ENCODE assay signal across 9 cellular contexts in the genomic region with DNA sequence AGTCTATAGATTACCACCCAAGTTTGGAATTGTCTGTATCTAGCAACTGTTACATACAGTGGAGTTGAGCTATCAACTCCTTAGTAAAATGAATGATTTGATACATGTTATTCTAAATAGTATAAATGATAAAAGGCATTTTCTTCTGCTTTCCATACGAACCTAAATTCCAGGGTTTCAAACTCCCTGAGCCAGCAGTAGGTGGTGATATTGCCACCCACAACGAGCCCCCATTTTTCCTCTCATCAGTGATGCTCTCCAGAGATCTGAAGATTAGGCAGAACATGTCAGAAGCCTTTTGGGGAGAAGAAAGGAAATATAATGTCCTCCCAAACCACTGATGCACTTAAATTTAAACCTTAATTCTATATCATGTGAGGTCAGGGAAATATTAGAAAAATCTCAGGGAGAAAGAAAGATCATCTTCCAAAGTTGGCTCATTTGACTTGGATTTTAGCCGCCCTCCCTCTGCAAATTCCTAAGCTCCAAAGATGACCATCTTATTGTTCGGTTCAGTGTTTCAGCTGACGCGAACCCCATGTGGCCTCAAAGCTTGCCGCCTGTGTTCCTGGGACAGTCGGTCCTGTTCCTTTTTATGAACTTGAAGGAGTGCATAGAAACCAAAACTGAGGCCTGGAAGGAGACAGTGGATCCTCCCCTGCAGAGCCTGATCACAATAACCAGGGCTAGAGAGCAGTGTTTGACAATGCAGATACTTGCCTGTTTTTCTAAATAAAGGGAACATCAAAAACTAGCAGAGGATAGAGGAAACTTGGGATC. TPM values are rescaled to one million over a fixed set of nuclear protein-coding genes. Genes with fewer than 3 reads are reported as not detected.
DNase-seq lines count a peak whose midpoint lies in the region; ATAC-seq and TF ChIP-seq lines count a peak whose summit lies in the region.
"Had no signal": no experiment of that assay in that cellular context is flagged by ENCODE, and none has a peak within 500 bp of the region (broad histone marks: within the 10 kb centered on the region; RNA-seq: fewer than 3 reads in every experiment).

No MANE protein-coding gene starts in this region.

- H3K9me3 ChIP-seq in T-helper 17 cell (ENCODE audit: control insufficient read depth, low read length, poor library complexity, severe bottlenecking) = no peaks in the 10 kb centered on the region
- H3K9me3 ChIP-seq: BLaER1 had no signal

- peak; percentile 15 for TF ChIP-seq CTCF in glutamatergic neuron (IDR thresholded peaks at IDR 0.05; ENCODE audit: partially characterized antibody, unreplicated experiment)

- DNase-seq in NCI-H1105 treated with DMSO at 0.1 percent for 48 hours (lab: John Stamatoyannopoulos, UW) (peak; percentile 20), NCI-H1105 (lab: John Stamatoyannopoulos, UW) (no peak), T-helper 17 cell (no peak), glutamatergic neuron (no peak), superior temporal gyrus (ENCODE audit: extremely low spot score) (peak; percentile 85), ecto neural progenitor cell (ENCODE audit: low spot score) (no peak), HuH-7.5 (ENCODE audit: low spot score) (no peak)
- no peak for DNase-seq in activated CD4-positive, alpha-beta memory T cell treated with anti-CD3 and anti-CD28 coated beads for 36 hours

- H3K4me3 Mint-ChIP-seq in T-helper 17 cell = no peak overlapping the region
- peak overlapping the region; percentile 76 for H3K4me3 Mint-ChIP-seq in glutamatergic neuron (ENCODE audit: unreplicated experiment)
- H3K4me3 Mint-ChIP-seq in activated CD4-positive, alpha-beta memory T cell treated with anti-CD3 and anti-CD28 coated beads for 36 hours = no peak overlapping the region

- H3K4me1 Mint-ChIP-seq in T-helper 17 cell (peaks cover 38% of the 10 kb centered on the region), glutamatergic neuron (ENCODE audit: low read depth, unreplicated experiment) (peaks cover 32% of the 10 kb centered on the region)
- peaks cover 33% of the 10 kb centered on the region for H3K4me1 Mint-ChIP-seq in activated CD4-positive, alpha-beta memory T cell treated with anti-CD3 and anti-CD28 coated beads for 36 hours (ENCODE audit: low read depth)

- H3K36me3 Mint-ChIP-seq in T-helper 17 cell (ENCODE audit: low read depth) = peaks cover 4% of the 10 kb centered on the region
- peaks cover 4% of the 10 kb centered on the region for H3K36me3 Mint-ChIP-seq in glutamatergic neuron (ENCODE audit: unreplicated experiment)
- H3K36me3 Mint-ChIP-seq in activated CD4-positive, alpha-beta memory T cell treated with anti-CD3 and anti-CD28 coated beads for 36 hours = no peaks in the 10 kb centered on the region

- intact Hi-C loops in activated CD4-positive, alpha-beta memory T cell treated with anti-CD3 and anti-CD28 coated beads for 36 hours (cut with micrococcal nuclease) = no loop called here

- H3K27me3 Mint-ChIP-seq in T-helper 17 cell (no peaks in the 10 kb centered on the region), glutamatergic neuron (ENCODE audit: unreplicated experiment) (peaks cover 14% of the 10 kb centered on the region)
- no peaks in the 10 kb centered on the region for H3K27me3 Mint-ChIP-seq in activated CD4-positive, alpha-beta memory T cell treated with anti-CD3 and anti-CD28 coated beads for 36 hours

- CTCF ChIA-PET in activated CD4-positive, alpha-beta memory T cell treated with anti-CD3 and anti-CD28 coated beads for 36 hours (lab: Charles Lee) = interaction anchor here (0.6 to 2.1 kb wide), 4 partner anchors 13 to 1058 kb away, joined by 3 to 10 read pairs (median 4); no protein-coding TSS in a partner anchor

- H3K27ac Mint-ChIP-seq in T-helper 17 cell = peak overlapping the region; percentile 86
- peak overlapping the region; percentile 76 for H3K27ac Mint-ChIP-seq in glutamatergic neuron (ENCODE audit: unreplicated experiment)
- no peak overlapping the region for H3K27ac Mint-ChIP-seq in activated CD4-positive, alpha-beta memory T cell treated with anti-CD3 and anti-CD28 coated beads for 36 hours

- peaks cover 8% of the 10 kb centered on the region for H3K9me3 Mint-ChIP-seq in glutamatergic neuron (ENCODE audit: unreplicated experiment)
- no peaks in the 10 kb centered on the region for H3K9me3 Mint-ChIP-seq in activated CD4-positive, alpha-beta memory T cell treated with anti-CD3 and anti-CD28 coated beads for 36 hours

- ATAC-seq in T-helper 17 cell = no peak

- POLR2A ChIA-PET in activated CD4-positive, alpha-beta memory T cell treated with anti-CD3 and anti-CD28 coated beads for 36 hours (lab: Charles Lee) = no interaction called here

RNA-seq across cellular contexts. Expression of a gene that starts 2.3 kb away (rescaled TPM):
- total RNA-seq in T-helper 17 cell (10 to 100 TPM; 17.9 to 21.9 TPM), glutamatergic neuron (ENCODE audit: unreplicated experiment) (2.5 TPM)
- total RNA-seq in activated CD4-positive, alpha-beta memory T cell treated with anti-CD3 and anti-CD28 coated beads for 36 hours = 1 to 10 TPM; 9.3 to 9.6 TPM

RNA-seq across cellular contexts. Expression of a gene that starts 22.0 kb away (rescaled TPM):
- 10 to 100 TPM; 11.2 to 11.8 TPM for total RNA-seq in T-helper 17 cell
- total RNA-seq in glutamatergic neuron (ENCODE audit: unreplicated experiment) = 15.5 TPM
- total RNA-seq in activated CD4-positive, alpha-beta memory T cell treated with anti-CD3 and anti-CD28 coated beads for 36 hours = 10 to 100 TPM; 21.5 to 23.4 TPM

Comparison
In these comparisons a context has a peak if more than half of its experiments do, and no peak if none do; other contexts are left out.
1. DNase-seq: peak in NCI-H1105 treated with DMSO at 0.1 percent for 48 hours (single experiment) and superior temporal gyrus (single experiment); none in NCI-H1105 (single experiment), T-helper 17 cell (0 of 3), glutamatergic neuron (single experiment), activated CD4-positive, alpha-beta memory T cell treated with anti-CD3 and anti-CD28 coated beads for 36 hours (single experiment), ecto neural progenitor cell (single experiment) and HuH-7.5 (single experiment).